Comparison of ENCODE assay signal across 20 cellular contexts in genomic region chr13:109400192-109400591, GRCh38.
DNase-seq lines count a peak whose midpoint lies in the region; ATAC-seq, FAIRE-seq and TF ChIP-seq lines count a peak whose summit lies in the region.
"Had no signal": no experiment of that assay in that cellular context is flagged by ENCODE, and none has a peak within 500 bp of the region (broad histone marks: within the 10 kb centered on the region; RNA-seq: fewer than 3 reads in every experiment).

No MANE protein-coding gene starts in this region.

- H3K36me3 Mint-ChIP-seq in activated naive CD4-positive, alpha-beta T cell treated with anti-CD3 and anti-CD28 coated beads for 36 hours (ENCODE audit: low read depth), result no peaks in the 10 kb centered on the region

- ATAC-seq in left ventricle myocardium superior, result peak; percentile 62
- ATAC-seq in pancreas, result peak in 3 of 4 donors; percentile 34 to 50 (median 45)
- no peak for ATAC-seq in HG02870 (IDR thresholded peaks at IDR 0.05; ENCODE audit: unreplicated experiment)
- ATAC-seq: activated CD4-positive, alpha-beta T cell treated with anti-CD3 and anti-CD28 coated beads for 36 hours; activated T-cell treated with anti-CD3 and anti-CD28 coated beads, Interleukin-2, amount 50 U/mL, for 4 hours; esophagus mucosa; Panc1 had no signal

- no peak for FAIRE-seq in pancreas (lab: Jason Lieb, UNC)
- FAIRE-seq: H1 had no signal

- H3K4me1 ChIP-seq in pancreas, result no peaks in the 10 kb centered on the region

- H3K27me3 ChIP-seq in HL-60 (ENCODE audit: insufficient read depth, poor library complexity, severe bottlenecking), result no peaks in the 10 kb centered on the region
- no peaks in the 10 kb centered on the region for H3K27me3 ChIP-seq in pancreas

- H3K4me3 ChIP-seq in HL-60 (replicated peaks; ENCODE audit: insufficient read depth, low read length) (no peak overlapping the region), pancreas (no peak overlapping the region)
- H3K4me3 ChIP-seq: skin epidermis had no signal

- H3K9me3 Mint-ChIP-seq in activated naive CD4-positive, alpha-beta T cell treated with anti-CD3 and anti-CD28 coated beads for 36 hours, result no peaks in the 10 kb centered on the region
- H3K9me3 Mint-ChIP-seq: T-helper 1 cell treated with Interleukin-12 subunit alpha and Interleukin-12 subunit beta and Interleukin-4 antibody, amounts not matched to agents 30 μg/mL and 1 μg/mL, for 36 hours had no signal

- H3K27me3 Mint-ChIP-seq in activated naive CD4-positive, alpha-beta T cell treated with anti-CD3 and anti-CD28 coated beads for 36 hours (ENCODE audit: low read depth), result peaks cover 9% of the 10 kb centered on the region

- no peaks in the 10 kb centered on the region for H3K4me1 Mint-ChIP-seq in activated naive CD4-positive, alpha-beta T cell treated with anti-CD3 and anti-CD28 coated beads for 36 hours (ENCODE audit: low read depth)
- H3K4me1 Mint-ChIP-seq: activated CD4-positive, alpha-beta T cell treated with anti-CD3 and anti-CD28 coated beads for 36 hours had no signal

- no peaks in the 10 kb centered on the region for H3K9me3 ChIP-seq in pancreas

- no peak overlapping the region for H3K4me3 Mint-ChIP-seq in activated naive CD4-positive, alpha-beta T cell treated with anti-CD3 and anti-CD28 coated beads for 36 hours
- H3K4me3 Mint-ChIP-seq: activated CD4-positive, alpha-beta T cell treated with anti-CD3 and anti-CD28 coated beads for 36 hours; activated T-cell treated with anti-CD3 and anti-CD28 coated beads, Interleukin-2, amount 50 U/mL, for 4 hours; T-helper 1 cell treated with Interleukin-12 subunit alpha and Interleukin-12 subunit beta and Interleukin-4 antibody, amounts not matched to agents 30 μg/mL and 1 μg/mL, for 36 hours had no signal

- no peak for TF ChIP-seq CTCF in HL-60 (IDR thresholded peaks at IDR 0.05; ENCODE audit: insufficient read depth, low read length)
- no peak for TF ChIP-seq CTCF in pancreas (IDR thresholded peaks at IDR 0.05)

- intact Hi-C loops in left ventricle myocardium superior (cut with micrococcal nuclease) (no loop called here), pancreas (cut with DNase I) (no loop called here)
- intact Hi-C loops in activated naive CD4-positive, alpha-beta T cell treated with anti-CD3 and anti-CD28 coated beads for 36 hours (cut with micrococcal nuclease), result no loop called here

- CTCF ChIA-PET in activated naive CD4-positive, alpha-beta T cell treated with anti-CD3 and anti-CD28 coated beads for 36 hours (lab: Charles Lee), result no interaction called here

- no peaks in the 10 kb centered on the region for H3K36me3 ChIP-seq in pancreas

- DNase-seq in HL-60 (ENCODE audit: low read depth in 1 of 2, low spot score in 1 of 2) (peak; percentile 49 to 95), UCSD-AML1 (lab: John Stamatoyannopoulos, UW; ENCODE audit: unreplicated experiment) (peak; percentile 46), left ventricle myocardium superior (peak; percentile 36), pancreas (no peak), germinal center (ENCODE audit: low spot score) (no peak), ureter (ENCODE audit: low spot score) (no peak)
- no peak for DNase-seq in activated naive CD4-positive, alpha-beta T cell treated with anti-CD3 and anti-CD28 coated beads for 36 hours
- DNase-seq: activated CD4-positive, alpha-beta T cell treated with anti-CD3 and anti-CD28 coated beads for 36 hours; activated T-cell treated with anti-CD3 and anti-CD28 coated beads, Interleukin-2, amount 50 U/mL, for 4 hours; DMS 273 treated with DMSO at 0.1 percent for 48 hours; IMR-90; mammary epithelial cell; NCI-H1105; NCI-H345 had no signal

- peak overlapping the region; percentile 83 for H3K27ac ChIP-seq in HL-60 (replicated peaks)
- H3K27ac ChIP-seq in pancreas, result no peak overlapping the region
- H3K27ac ChIP-seq: skin epidermis had no signal

- no peak overlapping the region for H3K27ac Mint-ChIP-seq in activated naive CD4-positive, alpha-beta T cell treated with anti-CD3 and anti-CD28 coated beads for 36 hours
- H3K27ac Mint-ChIP-seq: activated CD4-positive, alpha-beta T cell treated with anti-CD3 and anti-CD28 coated beads for 36 hours; T-helper 1 cell treated with Interleukin-12 subunit alpha and Interleukin-12 subunit beta and Interleukin-4 antibody, amounts not matched to agents 30 μg/mL and 1 μg/mL, for 36 hours had no signal

- 70 to 79% methylated on average over 11 of the region's 11 CpGs for WGBS in pancreas, 2 donors

Comparison
In these comparisons a context has a peak if more than half of its experiments do, and no peak if none do; other contexts are left out.
1. DNase-seq: peak in HL-60 (2 of 2), UCSD-AML1 (single experiment) and left ventricle myocardium superior (single experiment); none in pancreas (0 of 6), germinal center (single experiment), ureter (single experiment) and activated naive CD4-positive, alpha-beta T cell treated with anti-CD3 and anti-CD28 coated beads for 36 hours (single experiment).